ENCODE assay signal across 8 cellular contexts in genomic region chr5:8456846-8457186, GRCh38.
DNase-seq lines count a peak whose midpoint lies in the region; ATAC-seq, FAIRE-seq and TF ChIP-seq lines count a peak whose summit lies in the region.

No MANE protein-coding gene starts in this region.

- peak overlapping the region; percentile 71 to 90 for H3K27ac ChIP-seq in kidney (ENCODE audit: low read depth in 2 of 2, low read length in 2 of 2)
- H3K27ac ChIP-seq in testis: peak overlapping the region; percentile 78 to 84

- no peak for ATAC-seq in GM18868 (IDR thresholded peaks at IDR 0.05; ENCODE audit: unreplicated experiment)
- no peak for ATAC-seq in GM19463 (IDR thresholded peaks at IDR 0.05; ENCODE audit: unreplicated experiment)

- 50 to 60% methylated on average over 5 of the region's 5 CpGs for WGBS in testis, 2 donors

- peak overlapping the region in 1 of 2 donors; percentile 55 for H3K9ac ChIP-seq in kidney (ENCODE audit: low read length in 2 of 2)

- no peak for FAIRE-seq in kidney (lab: Jason Lieb, UNC)

- peaks cover 12% of the 10 kb centered on the region for H3K9me3 Mint-ChIP-seq in activated T-cell treated with anti-CD3 and anti-CD28 coated beads, Interleukin-2, amount 50 U/mL, for 24 hours
- H3K9me3 Mint-ChIP-seq in activated naive CD8-positive, alpha-beta T cell treated with anti-CD3 and anti-CD28 coated beads for 36 hours: no peaks in the 10 kb centered on the region

- peaks cover 17% of the 10 kb centered on the region for H3K4me1 Mint-ChIP-seq in activated T-cell treated with anti-CD3 and anti-CD28 coated beads, Interleukin-2, amount 50 U/mL, for 24 hours (ENCODE audit: low read depth)
- H3K4me1 Mint-ChIP-seq in activated naive CD8-positive, alpha-beta T cell treated with anti-CD3 and anti-CD28 coated beads for 36 hours: peaks cover 29% of the 10 kb centered on the region

- intact Hi-C loops in kidney (cut with DNase I): no loop called here
- intact Hi-C loops in testis (cut with DNase I; ENCODE audit: low total_unique reads): no loop called here

- no peak for TF ChIP-seq CTCF in kidney (IDR thresholded peaks at IDR 0.05; ENCODE audit: borderline replicate concordance, extremely low read depth, insufficient read depth)
- TF ChIP-seq CTCF in testis (IDR thresholded peaks at IDR 0.05): no peak

- no peaks in the 10 kb centered on the region for H3K9me3 ChIP-seq in kidney (ENCODE audit: control insufficient read depth in 1 of 2, low read length in 2 of 2)
- H3K9me3 ChIP-seq in testis: no peaks in the 10 kb centered on the region

- DNase-seq in activated T-cell treated with anti-CD3 and anti-CD28 coated beads, Interleukin-2, amount 50 U/mL, for 24 hours: no peak
- no peak for DNase-seq in activated T-cell treated with anti-CD3 and anti-CD28 coated beads, Interleukin-2, amount 50 U/mL, for 1 hour
- DNase-seq in activated naive CD8-positive, alpha-beta T cell treated with anti-CD3 and anti-CD28 coated beads for 36 hours: no peak
- DNase-seq in kidney: no peak
- no peak for DNase-seq in testis
- DNase-seq in stimulated activated naive CD4-positive, alpha-beta T cell (lab: John Stamatoyannopoulos, UW): no peak

- H3K4me1 ChIP-seq in kidney (ENCODE audit: control insufficient read depth in 1 of 2, insufficient read depth in 1 of 2, low read depth in 1 of 2, low read length in 2 of 2): no peaks in the 10 kb centered on the region
- no peaks in the 10 kb centered on the region for H3K4me1 ChIP-seq in testis

- H3K36me3 Mint-ChIP-seq in activated T-cell treated with anti-CD3 and anti-CD28 coated beads, Interleukin-2, amount 50 U/mL, for 24 hours (ENCODE audit: low read depth): peaks cover 19% of the 10 kb centered on the region
- H3K36me3 Mint-ChIP-seq in activated naive CD8-positive, alpha-beta T cell treated with anti-CD3 and anti-CD28 coated beads for 36 hours: peaks cover 11% of the 10 kb centered on the region

- H3K27me3 Mint-ChIP-seq in activated T-cell treated with anti-CD3 and anti-CD28 coated beads, Interleukin-2, amount 50 U/mL, for 24 hours: no peaks in the 10 kb centered on the region
- no peaks in the 10 kb centered on the region for H3K27me3 Mint-ChIP-seq in activated naive CD8-positive, alpha-beta T cell treated with anti-CD3 and anti-CD28 coated beads for 36 hours

- TF ChIP-seq POLR2A in testis (IDR thresholded peaks at IDR 0.05): no peak

- peaks cover 4% of the 10 kb centered on the region in 2 donors for H3K36me3 ChIP-seq in kidney (ENCODE audit: control insufficient read depth in 1 of 2, insufficient read depth in 2 of 2, low read length in 2 of 2)
- H3K36me3 ChIP-seq in testis (ENCODE audit: low read depth, missing control alignments): no peaks in the 10 kb centered on the region

- peak overlapping the region; percentile 83 for H3K27ac Mint-ChIP-seq in activated T-cell treated with anti-CD3 and anti-CD28 coated beads, Interleukin-2, amount 50 U/mL, for 24 hours
- H3K27ac Mint-ChIP-seq in activated naive CD8-positive, alpha-beta T cell treated with anti-CD3 and anti-CD28 coated beads for 36 hours: peak overlapping the region; percentile 76

- H3K4me3 Mint-ChIP-seq in activated T-cell treated with anti-CD3 and anti-CD28 coated beads, Interleukin-2, amount 50 U/mL, for 24 hours: peak overlapping the region; percentile 82
- H3K4me3 Mint-ChIP-seq in activated naive CD8-positive, alpha-beta T cell treated with anti-CD3 and anti-CD28 coated beads for 36 hours: peak overlapping the region; percentile 88

- H3K27me3 ChIP-seq in testis: no peaks in the 10 kb centered on the region

- peak overlapping the region; percentile 46 to 71 for H3K4me3 ChIP-seq in kidney (ENCODE audit: low read length in 2 of 2)
- H3K4me3 ChIP-seq in testis: peak overlapping the region; percentile 80 to 93
